ENCODE assay signal across 27 cellular contexts in genomic region chr12:125688881-125689280, GRCh38.
"Had no signal": no experiment of that assay in that cellular context is flagged by ENCODE, and none has a peak within 500 bp of the region (broad histone marks: within the 10 kb centered on the region; RNA-seq: fewer than 3 reads in every experiment).

No MANE protein-coding gene starts in this region.

- H3K27ac ChIP-seq: ascending aorta, cardiac muscle cell, VCaP had no signal

- DNase-seq: activated B cell treated with CpG ODN at 0.5 μM for 24 hours; activated CD4-positive, alpha-beta memory T cell treated with anti-CD3 and anti-CD28 coated beads, Interleukin-2, amount 10 ng/mL, durations not matched to agents 7 days and 5 days; activated CD4-positive, alpha-beta T cell treated with anti-CD3 and anti-CD28 coated beads for 48 hours; activated CD4-positive, alpha-beta T cell treated with anti-CD3 and anti-CD28 coated beads, Interleukin-2, amount 10 ng/mL, durations not matched to agents 7 days and 5 days; activated CD4-positive, alpha-beta T cell treated with anti-CD3 and anti-CD28 coated beads, Interleukin-2, amount 50 U/mL, for 48 hours; activated CD4-positive, CD25-positive, alpha-beta regulatory T cell treated with anti-CD3 and anti-CD28 coated beads, Interleukin-2, amount 50 U/mL, for 72 hours; activated CD8-positive, alpha-beta memory T cell treated with anti-CD3 and anti-CD28 coated beads for 24 hours; activated CD8-positive, alpha-beta memory T cell treated with anti-CD3 and anti-CD28 coated beads, Interleukin-2, amount 10 ng/mL, durations not matched to agents 7 days and 5 days; activated CD8-positive, alpha-beta memory T cell treated with anti-CD3 and anti-CD28 coated beads, Interleukin-2, amount 50 U/mL, for 48 hours; activated CD8-positive, alpha-beta T cell treated with anti-CD3 and anti-CD28 coated beads, Interleukin-2, amount 10 ng/mL, durations not matched to agents 7 days and 5 days; activated effector memory CD4-positive, alpha-beta T cell treated with Interleukin-2 at 50 U/mL for 16 hours; activated gamma-delta T cell; activated naive CD4-positive, alpha-beta T cell treated with anti-CD3 and anti-CD28 coated beads, Interleukin-2, amount 10 ng/mL, durations not matched to agents 7 days and 5 days; activated naive CD4-positive, alpha-beta T cell treated with Interleukin-2 at 50 U/mL for 16 hours; activated naive CD8-positive, alpha-beta T cell treated with anti-CD3 and anti-CD28 coated beads, Interleukin-2, amount 10 ng/mL, durations not matched to agents 7 days and 5 days; activated naive CD8-positive, alpha-beta T cell treated with anti-CD3 and anti-CD28 coated beads, Interleukin-2, amount 50 U/mL, for 24 hours; activated T-cell treated with anti-CD3 and anti-CD28 coated beads, Interleukin-2, amount 50 U/mL, for 24 hours; activated T-cell treated with anti-CD3 and anti-CD28 coated beads, Interleukin-2, amount 50 U/mL, for 48 hours; amygdala; anterior cingulate cortex; caudate nucleus; T-helper 1 cell; T-helper 2 cell; T-helper 9 cell had no signal

- H3K4me1 ChIP-seq: ascending aorta had no signal

- H3K36me3 ChIP-seq: ascending aorta, cardiac muscle cell had no signal

- ATAC-seq: activated CD8-positive, alpha-beta memory T cell treated with anti-CD3 and anti-CD28 coated beads, Interleukin-2, amount 10 ng/mL, durations not matched to agents 7 days and 5 days; activated CD8-positive, alpha-beta T cell treated with anti-CD3 and anti-CD28 coated beads, Interleukin-2, amount 10 ng/mL, durations not matched to agents 7 days and 5 days; activated naive CD8-positive, alpha-beta T cell treated with anti-CD3 and anti-CD28 coated beads, Interleukin-2, amount 50 U/mL, for 24 hours had no signal

- H3K4me3 ChIP-seq: ascending aorta, cardiac muscle cell had no signal

- H3K9me3 ChIP-seq: ascending aorta had no signal

- H3K27me3 ChIP-seq: ascending aorta had no signal
